In the genomic region with DNA sequence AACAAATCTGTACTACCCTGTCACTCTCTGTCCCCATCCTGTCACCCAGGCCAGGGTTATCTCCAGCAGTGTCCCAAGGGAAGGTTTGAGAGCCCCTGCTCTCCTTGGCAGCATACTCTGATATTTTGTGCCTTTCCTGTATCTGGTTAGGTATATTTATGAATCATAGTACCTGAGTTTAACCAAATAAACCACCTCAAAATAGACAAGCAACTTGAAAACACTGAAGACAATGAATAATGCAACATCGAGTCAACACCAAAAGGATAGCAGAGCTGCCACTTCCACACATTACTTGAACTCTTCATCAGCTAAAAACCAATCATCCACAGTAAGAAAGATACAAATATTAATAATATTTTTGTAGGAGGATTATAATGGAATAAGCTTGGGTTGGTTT, we compare ENCODE assay signal across 29 cellular contexts.
DNase-seq lines count a peak whose midpoint lies in the region; ATAC-seq, FAIRE-seq and TF ChIP-seq lines count a peak whose summit lies in the region.
"Had no signal": no experiment of that assay in that cellular context is flagged by ENCODE, and none has a peak within 500 bp of the region (broad histone marks: within the 10 kb centered on the region; RNA-seq: fewer than 3 reads in every experiment).

No MANE protein-coding gene starts in this region.

- no peaks in the 10 kb centered on the region for H3K79me2 ChIP-seq in K562 (ENCODE audit: control insufficient read depth, insufficient read depth, low read length)

- H3K27me3 Mint-ChIP-seq in activated naive CD8-positive, alpha-beta T cell treated with anti-CD3 and anti-CD28 coated beads, Interleukin-2, amount 10 ng/mL, durations not matched to agents 7 days and 5 days: no peaks in the 10 kb centered on the region
- H3K27me3 Mint-ChIP-seq in activated naive CD8-positive, alpha-beta T cell treated with anti-CD3 and anti-CD28 coated beads for 36 hours: no peaks in the 10 kb centered on the region
- H3K27me3 Mint-ChIP-seq in T-cell (no peaks in the 10 kb centered on the region), T-helper 17 cell (no peaks in the 10 kb centered on the region)
- peaks cover 7% of the 10 kb centered on the region for H3K27me3 Mint-ChIP-seq in stimulated activated memory B cell treated with anti-CD40 and anti-IgM and Interleukin-4, amounts not matched to agents 10 μg/mL and 1 μg/mL and 100 μg/mL, for 72 hours
- H3K27me3 Mint-ChIP-seq: CD4-positive, alpha-beta memory T cell; CD4-positive, CD25-positive, alpha-beta regulatory T cell; CD8-positive, alpha-beta memory T cell had no signal

- no peaks in the 10 kb centered on the region for H3K9me1 ChIP-seq in K562 (ENCODE audit: control insufficient read depth, insufficient read depth, low read length)

- H3K9ac ChIP-seq in K562 (ENCODE audit: insufficient read depth in 1 of 2, low read depth in 2 of 2, low read length in 2 of 2): no peak overlapping the region
- H3K9ac ChIP-seq: BLaER1 had no signal

- H3K9me3 ChIP-seq in T-helper 17 cell (ENCODE audit: control insufficient read depth, low read length, poor library complexity, severe bottlenecking) (no peaks in the 10 kb centered on the region), K562 (replicated peaks; ENCODE audit: control insufficient read depth, insufficient read depth, low read depth, low read length) (no peaks in the 10 kb centered on the region), breast epithelium (no peaks in the 10 kb centered on the region)
- H3K9me3 ChIP-seq: BE2C had no signal

- intact Hi-C loops in K562 (cut with micrococcal nuclease) (no loop called here), breast epithelium (cut with DNase I; ENCODE audit: low total_unique reads) (no loop called here)

- H3K9me3 Mint-ChIP-seq in activated naive CD8-positive, alpha-beta T cell treated with anti-CD3 and anti-CD28 coated beads, Interleukin-2, amount 10 ng/mL, durations not matched to agents 7 days and 5 days: peaks cover 21% of the 10 kb centered on the region
- peaks cover 5% of the 10 kb centered on the region for H3K9me3 Mint-ChIP-seq in activated naive CD8-positive, alpha-beta T cell treated with anti-CD3 and anti-CD28 coated beads for 36 hours
- peaks cover 0 to 2% (median 0%) of the 10 kb centered on the region in 3 donors for H3K9me3 Mint-ChIP-seq in T-cell
- peaks cover 3% of the 10 kb centered on the region for H3K9me3 Mint-ChIP-seq in stimulated activated memory B cell treated with anti-CD40 and anti-IgM and Interleukin-4, amounts not matched to agents 10 μg/mL and 1 μg/mL and 100 μg/mL, for 72 hours

- no TSS peak for BruUV-seq in K562 (replicated peaks; lab: Mats Ljungman, UMichigan)

- DNase-seq in activated naive CD8-positive, alpha-beta T cell treated with anti-CD3 and anti-CD28 coated beads, Interleukin-2, amount 10 ng/mL, durations not matched to agents 7 days and 5 days: no peak
- no peak for DNase-seq in activated naive CD8-positive, alpha-beta T cell treated with anti-CD3 and anti-CD28 coated beads for 36 hours
- DNase-seq in T-cell (no peak), T-helper 17 cell (no peak), K562 (ENCODE audit: extremely low read depth in 1 of 4, low spot score in 3 of 4) (no peak), ecto neural progenitor cell (ENCODE audit: low spot score) (no peak), breast epithelium (ENCODE audit: low spot score in 2 of 2) (no peak)
- DNase-seq: 8988T; ACHN; BE2C; C1 segment of cervical spinal cord; CD4-positive, alpha-beta memory T cell; CD4-positive, CD25-positive, alpha-beta regulatory T cell; CD8-positive, alpha-beta memory T cell; COR-L47; DMS 273 treated with DMSO at 0.1 percent for 48 hours; DMS153; DMS53; DMS79; DND-41; EL; GDM1 had no signal

- FAIRE-seq in K562 (lab: Jason Lieb, UNC): no peak
- FAIRE-seq: A204.1, GM12878, GM12892, GM18507 had no signal

- no peaks in the 10 kb centered on the region for H4K20me1 ChIP-seq in K562 (replicated peaks; ENCODE audit: control insufficient read depth, insufficient read depth, low read length)
- H4K20me1 ChIP-seq: BLaER1 had no signal

- H3K27ac ChIP-seq in K562 (ENCODE audit: extremely low read depth, low read depth, low read length): no peak overlapping the region
- no peak overlapping the region for H3K27ac ChIP-seq in breast epithelium
- H3K27ac ChIP-seq: BLaER1 had no signal

- H3K4me3 ChIP-seq in K562 (no peak overlapping the region), breast epithelium (no peak overlapping the region)
- H3K4me3 ChIP-seq: BLaER1, GM12878 had no signal

- no peak overlapping the region for H3K4me3 Mint-ChIP-seq in activated naive CD8-positive, alpha-beta T cell treated with anti-CD3 and anti-CD28 coated beads, Interleukin-2, amount 10 ng/mL, durations not matched to agents 7 days and 5 days
- H3K4me3 Mint-ChIP-seq in activated naive CD8-positive, alpha-beta T cell treated with anti-CD3 and anti-CD28 coated beads for 36 hours: no peak overlapping the region
- H3K4me3 Mint-ChIP-seq in T-cell (no peak overlapping the region), T-helper 17 cell (no peak overlapping the region)
- H3K4me3 Mint-ChIP-seq in stimulated activated memory B cell treated with anti-CD40 and anti-IgM and Interleukin-4, amounts not matched to agents 10 μg/mL and 1 μg/mL and 100 μg/mL, for 72 hours: no peak overlapping the region
- H3K4me3 Mint-ChIP-seq: CD14-positive monocyte; CD4-positive, CD25-positive, alpha-beta regulatory T cell had no signal

- POLR2A ChIA-PET in activated naive CD8-positive, alpha-beta T cell treated with anti-CD3 and anti-CD28 coated beads, Interleukin-2, amount 10 ng/mL, durations not matched to agents 7 days and 5 days (lab: Charles Lee): no interaction called here
- POLR2A ChIA-PET in T-cell (lab: Charles Lee) (interaction anchor here in 1 of 2 donors (0.6 to 0.7 kb wide), 3 partner anchors 25 to 590 kb away, joined by 3 to 4 read pairs (median 4); no protein-coding TSS in a partner anchor), K562 (lab: Yijun Ruan, JAX) (no interaction called here)

- TF ChIP-seq POLR2A in K562 (conservative IDR thresholded peaks at IDR 0.05) (no peak), breast epithelium (IDR thresholded peaks at IDR 0.05) (no peak)

- CTCF ChIA-PET in T-cell (lab: Charles Lee) (interaction anchor here in 1 of 2 donors (0.6 kb wide), 1 partner anchor 9 kb away, joined by 3 read pairs; no protein-coding TSS in a partner anchor), K562 (lab: Yijun Ruan, JAX; ENCODE audit: low intra/inter-chr PET ratio) (no interaction called here)

- TF ChIP-seq CTCF in K562 (IDR thresholded peaks at IDR 0.05 in 2 of 3, conservative IDR thresholded peaks at IDR 0.05 in 1 of 3; ENCODE audit: insufficient read depth in 2 of 3, low read depth in 1 of 3, low read length in 3 of 3): no peak
- TF ChIP-seq CTCF in breast epithelium (IDR thresholded peaks at IDR 0.05): no peak

- no peak for TF ChIP-seq RAD21 in K562 (CRISPR knock-in tag; conservative IDR thresholded peaks at IDR 0.05 in 1 of 2, IDR thresholded peaks at IDR 0.05 in 1 of 2)

- H3K27me3 ChIP-seq in K562 (ENCODE audit: control insufficient read depth in 2 of 2, insufficient read depth in 2 of 2, low read length in 2 of 2) (0 out of 5 replicates have a peak, but pooled peaks cover under 1 to 3% of the 10 kb centered on the region in 2 experiments), breast epithelium (no peaks in the 10 kb centered on the region)
- H3K27me3 ChIP-seq: BE2C, BLaER1 had no signal

- H3K36me3 Mint-ChIP-seq in activated naive CD8-positive, alpha-beta T cell treated with anti-CD3 and anti-CD28 coated beads, Interleukin-2, amount 10 ng/mL, durations not matched to agents 7 days and 5 days: peaks cover 40% of the 10 kb centered on the region
- peaks cover 2% of the 10 kb centered on the region for H3K36me3 Mint-ChIP-seq in activated naive CD8-positive, alpha-beta T cell treated with anti-CD3 and anti-CD28 coated beads for 36 hours
- H3K36me3 Mint-ChIP-seq in T-cell (peaks cover 24% of the 10 kb centered on the region), T-helper 17 cell (ENCODE audit: low read depth) (peaks cover 4% of the 10 kb centered on the region)
- no peaks in the 10 kb centered on the region for H3K36me3 Mint-ChIP-seq in stimulated activated memory B cell treated with anti-CD40 and anti-IgM and Interleukin-4, amounts not matched to agents 10 μg/mL and 1 μg/mL and 100 μg/mL, for 72 hours
- H3K36me3 Mint-ChIP-seq: CD14-positive monocyte had no signal

- H3K27ac Mint-ChIP-seq in activated naive CD8-positive, alpha-beta T cell treated with anti-CD3 and anti-CD28 coated beads, Interleukin-2, amount 10 ng/mL, durations not matched to agents 7 days and 5 days: peak overlapping the region; percentile 26
- no peak overlapping the region for H3K27ac Mint-ChIP-seq in activated naive CD8-positive, alpha-beta T cell treated with anti-CD3 and anti-CD28 coated beads for 36 hours
- H3K27ac Mint-ChIP-seq in T-cell: peak overlapping the region; percentile 72 to 77
- peak overlapping the region; percentile 83 for H3K27ac Mint-ChIP-seq in T-helper 17 cell
- no peak overlapping the region for H3K27ac Mint-ChIP-seq in stimulated activated memory B cell treated with anti-CD40 and anti-IgM and Interleukin-4, amounts not matched to agents 10 μg/mL and 1 μg/mL and 100 μg/mL, for 72 hours
- H3K27ac Mint-ChIP-seq: CD14-positive monocyte; CD4-positive, CD25-positive, alpha-beta regulatory T cell had no signal

- H3K4me1 Mint-ChIP-seq in activated naive CD8-positive, alpha-beta T cell treated with anti-CD3 and anti-CD28 coated beads, Interleukin-2, amount 10 ng/mL, durations not matched to agents 7 days and 5 days: peaks cover 23% of the 10 kb centered on the region
- peaks cover 21% of the 10 kb centered on the region for H3K4me1 Mint-ChIP-seq in activated naive CD8-positive, alpha-beta T cell treated with anti-CD3 and anti-CD28 coated beads for 36 hours
- peaks cover 16 to 42% (median 28%) of the 10 kb centered on the region in 3 donors for H3K4me1 Mint-ChIP-seq in T-cell
- H3K4me1 Mint-ChIP-seq in T-helper 17 cell: peaks cover 13% of the 10 kb centered on the region
- H3K4me1 Mint-ChIP-seq in stimulated activated memory B cell treated with anti-CD40 and anti-IgM and Interleukin-4, amounts not matched to agents 10 μg/mL and 1 μg/mL and 100 μg/mL, for 72 hours: peaks cover 22% of the 10 kb centered on the region

- 30% methylated on average over 1 of the region's 1 CpG for WGBS in K562 (ENCODE audit: insufficient coverage, low coverage, missing lambda C conversion rate)

- TF ChIP-seq EP300 in K562 (IDR thresholded peaks at IDR 0.05; ENCODE audit: low read length): no peak

- in situ Hi-C loops in K562 (cut with MboI): no loop called here

- H3K4me2 ChIP-seq in K562 (ENCODE audit: insufficient read depth, low read length): no peak overlapping the region
- H3K4me2 ChIP-seq: BLaER1 had no signal

- ATAC-seq in activated naive CD8-positive, alpha-beta T cell treated with anti-CD3 and anti-CD28 coated beads, Interleukin-2, amount 10 ng/mL, durations not matched to agents 7 days and 5 days (ENCODE audit: low read depth): no peak
- peak in 1 of 4 experiments; percentile 50 for ATAC-seq in T-cell (replicated peaks in 1 of 4)
- ATAC-seq in T-helper 17 cell: no peak
- ATAC-seq in K562: no peak
- no peak for ATAC-seq in stimulated activated memory B cell treated with anti-CD40 and anti-IgM and Interleukin-4, amounts not matched to agents 10 μg/mL and 1 μg/mL and 100 μg/mL, for 72 hours
- ATAC-seq: GM12878 had no signal

- H3K36me3 ChIP-seq in K562 (ENCODE audit: control insufficient read depth, insufficient read depth, low read length) (no peaks in the 10 kb centered on the region), breast epithelium (no peaks in the 10 kb centered on the region)
- H3K36me3 ChIP-seq: BE2C, BLaER1 had no signal

- no peak overlapping the region for H2AFZ ChIP-seq in K562 (ENCODE audit: low read depth, low read length)

- H3K4me1 ChIP-seq in K562 (replicated peaks in 1 of 2; ENCODE audit: control insufficient read depth in 2 of 2, insufficient read depth in 2 of 2, low read length in 2 of 2) (peaks cover 0 to 6% of the 10 kb centered on the region in 2 experiments; a peak in 3 of 5 replicates), breast epithelium (no peaks in the 10 kb centered on the region)
- H3K4me1 ChIP-seq: BE2C had no signal

Comparison
In these comparisons a context has a peak if more than half of its experiments do, and no peak if none do; other contexts are left out.
1. H3K27ac Mint-ChIP-seq: peak in activated naive CD8-positive, alpha-beta T cell treated with anti-CD3 and anti-CD28 coated beads, Interleukin-2, amount 10 ng/mL, durations not matched to agents 7 days and 5 days (single experiment), T-cell (2 of 2) and T-helper 17 cell (single experiment); none in activated naive CD8-positive, alpha-beta T cell treated with anti-CD3 and anti-CD28 coated beads for 36 hours (single experiment) and stimulated activated memory B cell treated with anti-CD40 and anti-IgM and Interleukin-4, amounts not matched to agents 10 μg/mL and 1 μg/mL and 100 μg/mL, for 72 hours (single experiment).